ENCODE assay signal across 14 cellular contexts in genomic region chr13:31167490-31167889, GRCh38. TPM values are rescaled to one million over a fixed set of nuclear protein-coding genes. Genes with fewer than 3 reads are reported as not detected.
DNase-seq lines count a peak whose midpoint lies in the region; ATAC-seq and TF ChIP-seq lines count a peak whose summit lies in the region.
"Had no signal": no experiment of that assay in that cellular context is flagged by ENCODE, and none has a peak within 500 bp of the region (broad histone marks: within the 10 kb centered on the region; RNA-seq: fewer than 3 reads in every experiment).

No MANE protein-coding gene starts in this region.

- no peak overlapping the region for H3K27ac ChIP-seq in neuronal stem cell (replicated peaks; ENCODE audit: low read length)
- H3K27ac ChIP-seq: esophagus muscularis mucosa, parathyroid adenoma had no signal

- intact Hi-C loops in Calu3 (cut with micrococcal nuclease; ENCODE audit: unreplicated experiment), result no loop called here

- H3K23ac ChIP-seq in neuronal stem cell (ENCODE audit: low read depth, low read length, poor library complexity), result no peak overlapping the region

- H3K18ac ChIP-seq in neuronal stem cell (ENCODE audit: low read length), result no peak overlapping the region

- peaks cover 0 to 5% of the 10 kb centered on the region in 2 donors for H3K4me1 Mint-ChIP-seq in stimulated activated naive B cell treated with anti-CD40 and anti-IgM and Interleukin-4, amounts not matched to agents 10 μg/mL and 1 μg/mL and 100 μg/mL, for 72 hours
- H3K4me1 Mint-ChIP-seq in Calu3 (ENCODE audit: low read depth, unreplicated experiment), result peaks cover 12% of the 10 kb centered on the region

- H3K9ac ChIP-seq in neuronal stem cell (ENCODE audit: low read depth, low read length, poor library complexity), result no peak overlapping the region
- H3K9ac ChIP-seq: parathyroid adenoma had no signal

- H2AFZ ChIP-seq in neuronal stem cell (ENCODE audit: low read length), result no peak overlapping the region
- H2AFZ ChIP-seq: parathyroid adenoma had no signal

- H3K36me3 Mint-ChIP-seq in activated naive CD4-positive, alpha-beta T cell treated with anti-CD3 and anti-CD28 coated beads, Interleukin-2, amount 50 U/mL, for 72 hours, result peaks cover 0 to 5% of the 10 kb centered on the region in 2 donors
- H3K36me3 Mint-ChIP-seq in stimulated activated naive B cell treated with anti-CD40 and anti-IgM and Interleukin-4, amounts not matched to agents 10 μg/mL and 1 μg/mL and 100 μg/mL, for 72 hours, result no peaks in the 10 kb centered on the region
- H3K36me3 Mint-ChIP-seq in Calu3 (ENCODE audit: insufficient read depth, unreplicated experiment), result peaks cover 5% of the 10 kb centered on the region
- H3K36me3 Mint-ChIP-seq: activated naive CD8-positive, alpha-beta T cell had no signal

- H4K91ac ChIP-seq in neuronal stem cell (ENCODE audit: low read depth, low read length, poor library complexity), result no peak overlapping the region

- no peak overlapping the region for H2AK5ac ChIP-seq in neuronal stem cell (ENCODE audit: low read depth, low read length)

- H3K27me3 Mint-ChIP-seq in stimulated activated naive B cell treated with anti-CD40 and anti-IgM and Interleukin-4, amounts not matched to agents 10 μg/mL and 1 μg/mL and 100 μg/mL, for 72 hours, result peaks cover 7 to 29% of the 10 kb centered on the region in 2 donors
- no peaks in the 10 kb centered on the region for H3K27me3 Mint-ChIP-seq in Calu3 (ENCODE audit: unreplicated experiment)

- no peaks in the 10 kb centered on the region for H3K9me3 Mint-ChIP-seq in activated naive CD4-positive, alpha-beta T cell treated with anti-CD3 and anti-CD28 coated beads, Interleukin-2, amount 50 U/mL, for 72 hours
- no peaks in the 10 kb centered on the region for H3K9me3 Mint-ChIP-seq in stimulated activated naive B cell treated with anti-CD40 and anti-IgM and Interleukin-4, amounts not matched to agents 10 μg/mL and 1 μg/mL and 100 μg/mL, for 72 hours
- H3K9me3 Mint-ChIP-seq in Calu3 (ENCODE audit: low read depth, unreplicated experiment), result no peaks in the 10 kb centered on the region
- H3K9me3 Mint-ChIP-seq: T-helper 2 cell treated with Interferon-gamma antibody and Interleukin-4, amounts not matched to agents 5 μg/mL and 100 μg/mL, for 36 hours had no signal

- H3K27me3 ChIP-seq in neuronal stem cell (ENCODE audit: control insufficient read depth in 3 of 3, insufficient read depth in 3 of 3, low read depth in 1 of 3, low read length in 3 of 3), result no peaks in the 10 kb centered on the region
- H3K27me3 ChIP-seq: esophagus muscularis mucosa had no signal

- no peak overlapping the region for H3K4me3 ChIP-seq in neuronal stem cell (ENCODE audit: low read length in 2 of 2)
- H3K4me3 ChIP-seq: esophagus muscularis mucosa had no signal

- peaks cover 1% of the 10 kb centered on the region for H3K79me1 ChIP-seq in neuronal stem cell (ENCODE audit: low read depth, low read length)

- no peak overlapping the region for H3K4me2 ChIP-seq in neuronal stem cell (ENCODE audit: insufficient read depth, low read length, poor library complexity, severe bottlenecking)

- no peak overlapping the region for H3K27ac Mint-ChIP-seq in activated naive CD4-positive, alpha-beta T cell treated with anti-CD3 and anti-CD28 coated beads, Interleukin-2, amount 50 U/mL, for 72 hours
- no peak overlapping the region for H3K27ac Mint-ChIP-seq in stimulated activated naive B cell treated with anti-CD40 and anti-IgM and Interleukin-4, amounts not matched to agents 10 μg/mL and 1 μg/mL and 100 μg/mL, for 72 hours
- no peak overlapping the region for H3K27ac Mint-ChIP-seq in Calu3 (ENCODE audit: unreplicated experiment)
- H3K27ac Mint-ChIP-seq: activated naive CD8-positive, alpha-beta T cell; T-helper 2 cell treated with Interferon-gamma antibody and Interleukin-4, amounts not matched to agents 5 μg/mL and 100 μg/mL, for 36 hours had no signal

- no peaks in the 10 kb centered on the region for H3K9me3 ChIP-seq in neuronal stem cell (replicated peaks in 1 of 2; ENCODE audit: control insufficient read depth in 2 of 2, insufficient read depth in 1 of 2, low read depth in 1 of 2, low read length in 2 of 2)
- H3K9me3 ChIP-seq: esophagus muscularis mucosa had no signal

- no peak overlapping the region for H3K4ac ChIP-seq in neuronal stem cell (ENCODE audit: low read length)

- CTCF ChIA-PET in Calu3 (lab: Charles Lee), result interaction anchor here (0.7 kb wide), 1 partner anchor 40 kb away, joined by 3 read pairs; no protein-coding TSS in a partner anchor

- H3K14ac ChIP-seq in neuronal stem cell (ENCODE audit: low read length), result no peak overlapping the region

- no peak overlapping the region for H3K4me3 Mint-ChIP-seq in stimulated activated naive B cell treated with anti-CD40 and anti-IgM and Interleukin-4, amounts not matched to agents 10 μg/mL and 1 μg/mL and 100 μg/mL, for 72 hours
- H3K4me3 Mint-ChIP-seq in Calu3 (ENCODE audit: low read depth, unreplicated experiment), result no peak overlapping the region
- H3K4me3 Mint-ChIP-seq: activated naive CD8-positive, alpha-beta T cell; T-helper 2 cell treated with Interferon-gamma antibody and Interleukin-4, amounts not matched to agents 5 μg/mL and 100 μg/mL, for 36 hours had no signal

- no TSS peak for BruUV-seq in Calu3 (replicated peaks; lab: Mats Ljungman, UMichigan)

- no peak overlapping the region for H2BK5ac ChIP-seq in neuronal stem cell (ENCODE audit: low read length)

- H2BK15ac ChIP-seq in neuronal stem cell (ENCODE audit: low read length), result no peak overlapping the region

- ATAC-seq in activated naive CD4-positive, alpha-beta T cell treated with anti-CD3 and anti-CD28 coated beads, Interleukin-2, amount 50 U/mL, for 72 hours, result peak; percentile 20 to 35
- ATAC-seq in HG02610 (IDR thresholded peaks at IDR 0.05; ENCODE audit: unreplicated experiment) (peak; percentile 50), HG03457 (IDR thresholded peaks at IDR 0.05; ENCODE audit: unreplicated experiment) (peak; percentile 58)
- peak; percentile 56 to 61 for ATAC-seq in stimulated activated naive B cell treated with anti-CD40 and anti-IgM and Interleukin-4, amounts not matched to agents 10 μg/mL and 1 μg/mL and 100 μg/mL, for 72 hours (replicated peaks)

- peaks cover 0 to 9% of the 10 kb centered on the region in 2 donors for H3K4me1 ChIP-seq in neuronal stem cell (ENCODE audit: control insufficient read depth in 2 of 2, insufficient read depth in 1 of 2, low read depth in 1 of 2, low read length in 2 of 2)
- H3K4me1 ChIP-seq: parathyroid adenoma had no signal

- no peak for DNase-seq in activated naive CD4-positive, alpha-beta T cell treated with anti-CD3 and anti-CD28 coated beads, Interleukin-2, amount 50 U/mL, for 72 hours (ENCODE audit: low spot score in 2 of 2)
- DNase-seq in activated naive CD4-positive, alpha-beta T cell (lab: John Stamatoyannopoulos, UW), result no peak
- no peak for DNase-seq in stimulated activated naive B cell treated with anti-CD40 and anti-IgM and Interleukin-4, amounts not matched to agents 10 μg/mL and 1 μg/mL and 100 μg/mL, for 72 hours
- DNase-seq in neuronal stem cell (ENCODE audit: low spot score) (no peak), Calu3 (no peak), amniotic stem cell (lab: John Stamatoyannopoulos, UW) (no peak)
- DNase-seq: COR-L47, NCI-H345 had no signal

- no peaks in the 10 kb centered on the region for H3K36me3 ChIP-seq in neuronal stem cell (replicated peaks in 1 of 2; ENCODE audit: control insufficient read depth in 2 of 2, insufficient read depth in 2 of 2, low read length in 2 of 2)
- H3K36me3 ChIP-seq: esophagus muscularis mucosa had no signal

- no peak overlapping the region for H2BK120ac ChIP-seq in neuronal stem cell (ENCODE audit: low read depth, low read length)

- H4K8ac ChIP-seq in neuronal stem cell (ENCODE audit: low read depth, low read length), result no peak overlapping the region

- H2BK12ac ChIP-seq in neuronal stem cell (ENCODE audit: low read length), result no peak overlapping the region

- TF ChIP-seq CTCF in Calu3 (IDR thresholded peaks at IDR 0.05; ENCODE audit: unreplicated experiment), result no peak

RNA-seq across cellular contexts. Expression of gene HSPH1, which starts 5.8 kb away (rescaled TPM):
- total RNA-seq in activated naive CD4-positive, alpha-beta T cell treated with anti-CD3 and anti-CD28 coated beads, Interleukin-2, amount 50 U/mL, for 72 hours, result 100 to 1,000 TPM; 165 to 253 TPM
- 36.9 TPM for polyA plus RNA-seq in neuronal stem cell (2013, experiment 1 of 2)
- polyA plus RNA-seq in neuronal stem cell (2013, experiment 2 of 2), result 36.7 TPM
- 186 and 216 TPM in 2 replicates for total RNA-seq in Calu3 (2022)

RNA-seq across cellular contexts. Expression of gene B3GLCT, which starts 32.3 kb away (rescaled TPM):
- total RNA-seq in activated naive CD4-positive, alpha-beta T cell treated with anti-CD3 and anti-CD28 coated beads, Interleukin-2, amount 50 U/mL, for 72 hours, result 1 to 10 TPM; 3.1 to 3.2 TPM
- 4.5 TPM for polyA plus RNA-seq in neuronal stem cell (2013, experiment 1 of 2)
- polyA plus RNA-seq in neuronal stem cell (2013, experiment 2 of 2), result 4.6 TPM
- 5.1 and 5.8 TPM in 2 replicates for total RNA-seq in Calu3 (2022)
